ENCODE assay signal across 9 cellular contexts in genomic region chr2:227480528-227480927, GRCh38.
A peak's percentile ranks its signal among the peaks of the same experiment; 100 is the strongest.
DNase-seq lines count a peak whose midpoint lies in the region; ATAC-seq and TF ChIP-seq lines count a peak whose summit lies in the region.
"Had no signal": no experiment of that assay in that cellular context is flagged by ENCODE, and none has a peak within 500 bp of the region (broad histone marks: within the 10 kb centered on the region; RNA-seq: fewer than 3 reads in every experiment).

No MANE protein-coding gene starts in this region.

- no peaks in the 10 kb centered on the region for H3K27me3 ChIP-seq in MM.1S (replicated peaks; ENCODE audit: insufficient read depth, low read length)

- H3F3A ChIP-seq in MM.1S (ENCODE audit: insufficient read depth, low read length): no peaks in the 10 kb centered on the region

- no peak overlapping the region for H3K4me2 ChIP-seq in MM.1S (ENCODE audit: low read depth, low read length)

- H3K27ac ChIP-seq in MM.1S (ENCODE audit: low read length): no peak overlapping the region

- H3K9ac ChIP-seq in MM.1S (ENCODE audit: low read length): no peak overlapping the region

- no peak overlapping the region for H2AFZ ChIP-seq in MM.1S (ENCODE audit: low read length)

- peaks cover 99% of the 10 kb centered on the region for H3K79me2 ChIP-seq in MM.1S (ENCODE audit: low read length)

- peaks cover 10% of the 10 kb centered on the region for H3K4me1 ChIP-seq in MM.1S (ENCODE audit: low read length)

- no peak for TF ChIP-seq CTCF in GM12864 (IDR thresholded peaks at IDR 0.05; ENCODE audit: low read depth, low read length, missing control alignments)
- no peak for TF ChIP-seq CTCF in choroid plexus epithelial cell (conservative IDR thresholded peaks at IDR 0.05; ENCODE audit: low read depth, low read length)
- TF ChIP-seq CTCF in MM.1S (IDR thresholded peaks at IDR 0.05; ENCODE audit: low read length): no peak

- DNase-seq in GM12864 (ENCODE audit: low read depth) (no peak), choroid plexus epithelial cell (ENCODE audit: low read depth) (peak; percentile 42), MM.1S (no peak), NCI-H1105 treated with DMSO at 0.1 percent for 48 hours (lab: John Stamatoyannopoulos, UW) (no peak), NCI-H524 treated with DMSO at 0.1 percent for 48 hours (lab: John Stamatoyannopoulos, UW) (no peak)
- DNase-seq in stimulated activated CD4-positive, alpha-beta T cell treated with anti-CD3 and anti-CD28 coated beads, Interleukin-1b, Interleukin-23, amount 100 ng/mL, for 48 hours: no peak
- DNase-seq: activated CD8-positive, alpha-beta memory T cell treated with anti-CD3 and anti-CD28 coated beads for 24 hours had no signal

- H4K20me1 ChIP-seq in MM.1S (ENCODE audit: insufficient read depth, low read length): peaks cover 54% of the 10 kb centered on the region

- H3K9me2 ChIP-seq in MM.1S (replicated peaks; ENCODE audit: insufficient read depth, low read length): no peaks in the 10 kb centered on the region

- H3K9me3 ChIP-seq in MM.1S (replicated peaks; ENCODE audit: insufficient read depth, low read length): no peaks in the 10 kb centered on the region

- H3K36me3 ChIP-seq in MM.1S (replicated peaks; ENCODE audit: insufficient read depth, low read length): no peaks in the 10 kb centered on the region

- ATAC-seq in GM19455 (IDR thresholded peaks at IDR 0.05; ENCODE audit: unreplicated experiment): peak; percentile 40
- ATAC-seq in HG03354 (IDR thresholded peaks at IDR 0.05; ENCODE audit: poor library complexity, severe bottlenecking, unreplicated experiment): peak; percentile 46

- H3K4me3 ChIP-seq in GM12864 (ENCODE audit: low read depth, low read length): peak overlapping the region; percentile 14; the same call in 1 of the 2 replicates
- no peak overlapping the region for H3K4me3 ChIP-seq in choroid plexus epithelial cell (ENCODE audit: low read depth, low read length)
- H3K4me3 ChIP-seq in MM.1S (ENCODE audit: low read length): no peak overlapping the region
